20 cellular contexts compared by ENCODE assay signal in genomic region chr2:124265641-124266040, GRCh38.
A peak's percentile ranks its signal among the peaks of the same experiment; 100 is the strongest.
DNase-seq lines count a peak whose midpoint lies in the region; ATAC-seq and TF ChIP-seq lines count a peak whose summit lies in the region.
"Had no signal": no experiment of that assay in that cellular context is flagged by ENCODE, and none has a peak within 500 bp of the region (broad histone marks: within the 10 kb centered on the region; RNA-seq: fewer than 3 reads in every experiment).

No MANE protein-coding gene starts in this region.

- 91% methylated on average over 6 of the region's 6 CpGs for WGBS in right cardiac atrium
- WGBS in adrenal gland, 4 donors, result 69 to 78% (median 74%) methylated on average over 6 of the region's 6 CpGs

- H3K36me3 Mint-ChIP-seq in natural killer cell, result no peaks in the 10 kb centered on the region
- H3K36me3 Mint-ChIP-seq in natural killer cell treated with Interleukin-12 subunit alpha and Interleukin-12 subunit beta and Interleukin-15 and Interleukin-18, amount 100 ng/mL, for 72 hours, result no peaks in the 10 kb centered on the region
- H3K36me3 Mint-ChIP-seq in glutamatergic neuron (ENCODE audit: unreplicated experiment), result no peaks in the 10 kb centered on the region
- H3K36me3 Mint-ChIP-seq: CD14-positive monocyte; CD4-positive, alpha-beta memory T cell had no signal

- H3K27ac Mint-ChIP-seq in natural killer cell (peak overlapping the region; percentile 79 to 87), glutamatergic neuron (ENCODE audit: unreplicated experiment) (peak overlapping the region; percentile 62)
- H3K27ac Mint-ChIP-seq in natural killer cell treated with Interleukin-12 subunit alpha and Interleukin-12 subunit beta and Interleukin-15 and Interleukin-18, amount 100 ng/mL, for 72 hours, result no peak overlapping the region
- H3K27ac Mint-ChIP-seq in stimulated activated naive CD8-positive, alpha-beta T cell treated with anti-CD3 and anti-CD28 coated beads, Interleukin-15, amount 100 ng/mL, for 72 hours, result no peak overlapping the region
- H3K27ac Mint-ChIP-seq: CD14-positive monocyte; CD4-positive, alpha-beta memory T cell; HFFc6 had no signal

- H3K4me1 ChIP-seq in right cardiac atrium (ENCODE audit: control insufficient read depth, insufficient read depth, low read length), result no peaks in the 10 kb centered on the region
- no peaks in the 10 kb centered on the region for H3K4me1 ChIP-seq in adrenal gland (replicated peaks in 1 of 2)
- H3K4me1 ChIP-seq: BE2C; BLaER1 treated with 17β-estradiol and CSF1 and Interleukin-3, amounts not matched to agents 10 nM and 100 nM; HAP-1 had no signal

- intact Hi-C loops in natural killer cell (cut with micrococcal nuclease), result no loop called here
- intact Hi-C loops in right cardiac atrium (cut with DNase I), result no loop called here
- intact Hi-C loops in adrenal gland (cut with DNase I), result no loop called here

- no peaks in the 10 kb centered on the region for H3K9me3 ChIP-seq in right cardiac atrium (ENCODE audit: control insufficient read depth, low read length)
- H3K9me3 ChIP-seq in adrenal gland (replicated peaks in 1 of 3), result no peaks in the 10 kb centered on the region
- H3K9me3 ChIP-seq: BE2C; BLaER1 treated with 17β-estradiol and CSF1 and Interleukin-3, amounts not matched to agents 10 nM and 100 nM; HAP-1 had no signal

- H3K27me3 ChIP-seq in right cardiac atrium (ENCODE audit: control insufficient read depth, insufficient read depth) (no peaks in the 10 kb centered on the region), adrenal gland (no peaks in the 10 kb centered on the region)
- H3K27me3 ChIP-seq: BE2C; BLaER1 treated with 17β-estradiol and CSF1 and Interleukin-3, amounts not matched to agents 10 nM and 100 nM had no signal

- DNase-seq in natural killer cell (no peak), glutamatergic neuron (no peak), retina (peak; percentile 32), right cardiac atrium (no peak), adrenal gland (no peak)
- DNase-seq in natural killer cell treated with Interleukin-12 subunit alpha and Interleukin-12 subunit beta and Interleukin-15 and Interleukin-18, amount 100 ng/mL, for 72 hours (ENCODE audit: low spot score), result no peak
- no peak for DNase-seq in stimulated activated naive CD8-positive, alpha-beta T cell treated with anti-CD3 and anti-CD28 coated beads, Interleukin-15, amount 100 ng/mL, for 72 hours
- DNase-seq: BE2C; Calu3; CD4-positive, alpha-beta memory T cell; COR-L47; DMS53; DMS79 treated with DMSO at 0.1 percent for 48 hours; GF-D8; GOT3; HFFc6 had no signal

- TF ChIP-seq POLR2A in adrenal gland (IDR thresholded peaks at IDR 0.05), result no peak

- TF ChIP-seq CTCF in natural killer cell (IDR thresholded peaks at IDR 0.05) (no peak), glutamatergic neuron (IDR thresholded peaks at IDR 0.05; ENCODE audit: partially characterized antibody, unreplicated experiment) (no peak), adrenal gland (IDR thresholded peaks at IDR 0.05) (no peak)

- H3K9me3 Mint-ChIP-seq in natural killer cell (peaks cover 9 to 11% of the 10 kb centered on the region in 2 donors), glutamatergic neuron (ENCODE audit: unreplicated experiment) (peaks cover 2% of the 10 kb centered on the region)
- peaks cover 9% of the 10 kb centered on the region for H3K9me3 Mint-ChIP-seq in natural killer cell treated with Interleukin-12 subunit alpha and Interleukin-12 subunit beta and Interleukin-15 and Interleukin-18, amount 100 ng/mL, for 72 hours
- H3K9me3 Mint-ChIP-seq in stimulated activated naive CD8-positive, alpha-beta T cell treated with anti-CD3 and anti-CD28 coated beads, Interleukin-15, amount 100 ng/mL, for 72 hours, result peaks cover 0 to 15% of the 10 kb centered on the region in 2 donors

- ATAC-seq in natural killer cell (no peak), right cardiac atrium (no peak)
- ATAC-seq in natural killer cell treated with Interleukin-12 subunit alpha and Interleukin-12 subunit beta and Interleukin-15 and Interleukin-18, amount 100 ng/mL, for 72 hours, result no peak
- ATAC-seq in stimulated activated naive CD8-positive, alpha-beta T cell treated with anti-CD3 and anti-CD28 coated beads, Interleukin-15, amount 100 ng/mL, for 72 hours, result no peak

- H3K36me3 ChIP-seq in adrenal gland (replicated peaks in 1 of 2), result no peaks in the 10 kb centered on the region
- H3K36me3 ChIP-seq: BE2C; BLaER1 treated with 17β-estradiol and CSF1 and Interleukin-3, amounts not matched to agents 10 nM and 100 nM; HAP-1 had no signal

- H3K4me3 Mint-ChIP-seq in natural killer cell, result no peak overlapping the region
- no peak overlapping the region for H3K4me3 Mint-ChIP-seq in natural killer cell treated with Interleukin-12 subunit alpha and Interleukin-12 subunit beta and Interleukin-15 and Interleukin-18, amount 100 ng/mL, for 72 hours
- H3K4me3 Mint-ChIP-seq in glutamatergic neuron (ENCODE audit: unreplicated experiment), result no peak overlapping the region
- H3K4me3 Mint-ChIP-seq in stimulated activated naive CD8-positive, alpha-beta T cell treated with anti-CD3 and anti-CD28 coated beads, Interleukin-15, amount 100 ng/mL, for 72 hours, result no peak overlapping the region
- H3K4me3 Mint-ChIP-seq: CD14-positive monocyte; CD4-positive, alpha-beta memory T cell; HFFc6 had no signal

- H3K4me3 ChIP-seq in right cardiac atrium (ENCODE audit: low read length) (no peak overlapping the region), adrenal gland (no peak overlapping the region)
- H3K4me3 ChIP-seq: BLaER1 treated with 17β-estradiol and CSF1 and Interleukin-3, amounts not matched to agents 10 nM and 100 nM; HAP-1 had no signal

- peaks cover 0 to 12% of the 10 kb centered on the region in 2 donors for H3K4me1 Mint-ChIP-seq in natural killer cell
- peaks cover 0 to 6% of the 10 kb centered on the region in 2 donors for H3K4me1 Mint-ChIP-seq in natural killer cell treated with Interleukin-12 subunit alpha and Interleukin-12 subunit beta and Interleukin-15 and Interleukin-18, amount 100 ng/mL, for 72 hours (ENCODE audit: low read depth in 2 of 2)
- peaks cover 10% of the 10 kb centered on the region for H3K4me1 Mint-ChIP-seq in glutamatergic neuron (ENCODE audit: low read depth, unreplicated experiment)
- H3K4me1 Mint-ChIP-seq in stimulated activated naive CD8-positive, alpha-beta T cell treated with anti-CD3 and anti-CD28 coated beads, Interleukin-15, amount 100 ng/mL, for 72 hours, result no peaks in the 10 kb centered on the region
- H3K4me1 Mint-ChIP-seq: CD14-positive monocyte; CD4-positive, alpha-beta memory T cell had no signal

- no peak overlapping the region for H3K27ac ChIP-seq in right cardiac atrium (ENCODE audit: low read length)
- no peak overlapping the region for H3K27ac ChIP-seq in adrenal gland
- H3K27ac ChIP-seq: 22Rv1; BLaER1 treated with 17β-estradiol and CSF1 and Interleukin-3, amounts not matched to agents 10 nM and 100 nM had no signal

- H3K27me3 Mint-ChIP-seq in natural killer cell (ENCODE audit: low read depth in 2 of 2) (no peaks in the 10 kb centered on the region), glutamatergic neuron (ENCODE audit: unreplicated experiment) (no peaks in the 10 kb centered on the region)
- H3K27me3 Mint-ChIP-seq in natural killer cell treated with Interleukin-12 subunit alpha and Interleukin-12 subunit beta and Interleukin-15 and Interleukin-18, amount 100 ng/mL, for 72 hours, result no peaks in the 10 kb centered on the region
- H3K27me3 Mint-ChIP-seq in stimulated activated naive CD8-positive, alpha-beta T cell treated with anti-CD3 and anti-CD28 coated beads, Interleukin-15, amount 100 ng/mL, for 72 hours, result no peaks in the 10 kb centered on the region
- H3K27me3 Mint-ChIP-seq: CD4-positive, alpha-beta memory T cell had no signal

Comparison
In these comparisons a context has a peak if more than half of its experiments do, and no peak if none do; other contexts are left out.
1. H3K27ac Mint-ChIP-seq: peak in natural killer cell (2 of 2) and glutamatergic neuron (single experiment); none in natural killer cell treated with Interleukin-12 subunit alpha and Interleukin-12 subunit beta and Interleukin-15 and Interleukin-18, amount 100 ng/mL, for 72 hours (0 of 2) and stimulated activated naive CD8-positive, alpha-beta T cell treated with anti-CD3 and anti-CD28 coated beads, Interleukin-15, amount 100 ng/mL, for 72 hours (0 of 2).